ENCODE assay signal across 3 cellular contexts in genomic region chr2:198975779-198976178, GRCh38.
"Had no signal": no experiment of that assay in that cellular context is flagged by ENCODE, and none has a peak within 500 bp of the region (broad histone marks: within the 10 kb centered on the region; RNA-seq: fewer than 3 reads in every experiment).

No MANE protein-coding gene starts in this region.

- DNase-seq: GDM1, GF-D8 had no signal

- H3K4me3 ChIP-seq: GM12878 had no signal

- ATAC-seq: GM12878 had no signal
